In the genomic region with DNA sequence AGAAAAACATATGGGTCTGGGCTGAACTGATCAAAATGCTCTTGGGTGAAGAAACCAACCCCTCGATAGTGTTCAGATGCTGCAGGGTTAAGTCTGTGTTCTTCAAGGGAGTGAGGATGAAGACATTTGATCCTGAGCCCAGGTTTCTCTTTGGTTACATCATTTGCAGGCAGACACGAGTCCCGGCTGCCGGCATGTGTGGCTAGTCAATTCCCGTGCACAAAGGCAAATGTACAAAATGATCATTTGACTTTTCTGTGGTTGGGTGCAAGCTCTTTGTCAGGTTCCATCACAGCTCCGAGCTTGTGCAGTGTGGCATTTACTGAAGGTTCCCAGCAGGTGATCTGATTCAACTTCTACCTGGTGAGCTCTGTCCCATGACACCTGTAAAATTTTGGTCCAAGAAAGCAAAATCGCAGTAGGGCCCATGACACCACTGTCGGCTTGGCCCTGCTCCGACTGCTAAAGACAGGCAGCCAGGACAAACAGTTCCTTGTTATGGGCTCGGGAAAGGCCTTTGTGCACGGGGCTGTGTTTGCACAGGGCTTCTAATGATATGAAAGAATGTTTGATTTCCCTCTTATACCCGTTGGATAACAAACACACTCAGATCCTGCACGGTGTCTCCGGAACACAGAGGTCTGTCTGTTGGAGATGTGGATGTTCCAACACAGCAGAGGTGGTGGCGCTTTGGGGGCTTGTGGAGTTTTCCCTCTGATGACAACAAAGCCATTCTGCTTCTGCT, we compare ENCODE assay signal across 9 cellular contexts.
DNase-seq lines count a peak whose midpoint lies in the region; ATAC-seq lines count a peak whose summit lies in the region.
"Had no signal": no experiment of that assay in that cellular context is flagged by ENCODE, and none has a peak within 500 bp of the region (broad histone marks: within the 10 kb centered on the region; RNA-seq: fewer than 3 reads in every experiment).

No MANE protein-coding gene starts in this region.

- ATAC-seq in GM21529 (IDR thresholded peaks at IDR 0.05; ENCODE audit: unreplicated experiment) = no peak

- H3K9me3 Mint-ChIP-seq in activated naive CD8-positive, alpha-beta T cell (ENCODE audit: low read depth) = no peaks in the 10 kb centered on the region
- no peaks in the 10 kb centered on the region for H3K9me3 Mint-ChIP-seq in stimulated activated naive CD8-positive, alpha-beta T cell treated with anti-CD3 and anti-CD28 coated beads, Interleukin-15, Interleukin-2, amounts not matched to agents 100 ng/mL and 50 ng/mL, for 24 hours
- H3K9me3 Mint-ChIP-seq: activated T-cell treated with anti-CD3 and anti-CD28 coated beads, Interleukin-2, amount 50 U/mL, for 4 hours had no signal

- H3K27me3 Mint-ChIP-seq in activated naive CD8-positive, alpha-beta T cell = no peaks in the 10 kb centered on the region
- H3K27me3 Mint-ChIP-seq in stimulated activated naive CD8-positive, alpha-beta T cell treated with anti-CD3 and anti-CD28 coated beads, Interleukin-15, Interleukin-2, amounts not matched to agents 100 ng/mL and 50 ng/mL, for 24 hours = no peaks in the 10 kb centered on the region

- peak overlapping the region; percentile 86 for H3K27ac Mint-ChIP-seq in activated naive CD8-positive, alpha-beta T cell
- peak overlapping the region; percentile 72 for H3K27ac Mint-ChIP-seq in stimulated activated naive CD8-positive, alpha-beta T cell treated with anti-CD3 and anti-CD28 coated beads, Interleukin-15, Interleukin-2, amounts not matched to agents 100 ng/mL and 50 ng/mL, for 24 hours

- no peak overlapping the region for H3K4me3 Mint-ChIP-seq in activated naive CD8-positive, alpha-beta T cell
- no peak overlapping the region for H3K4me3 Mint-ChIP-seq in stimulated activated naive CD8-positive, alpha-beta T cell treated with anti-CD3 and anti-CD28 coated beads, Interleukin-15, Interleukin-2, amounts not matched to agents 100 ng/mL and 50 ng/mL, for 24 hours
- H3K4me3 Mint-ChIP-seq: activated T-cell treated with anti-CD3 and anti-CD28 coated beads, Interleukin-2, amount 50 U/mL, for 4 hours had no signal

- DNase-seq in NCI-H2171 treated with DMSO at 0.1 percent for 48 hours (lab: John Stamatoyannopoulos, UW) = peak; percentile 20
- DNase-seq in NCI-H2171 (lab: John Stamatoyannopoulos, UW) = no peak
- DNase-seq in inferior parietal cortex (ENCODE audit: extremely low spot score) = peak; percentile 57
- DNase-seq in COR-L47 (lab: John Stamatoyannopoulos, UW) = no peak
- DNase-seq in islet precursor cell = no peak

- H3K36me3 Mint-ChIP-seq in activated naive CD8-positive, alpha-beta T cell = peaks cover 18% of the 10 kb centered on the region
- peaks cover 90% of the 10 kb centered on the region for H3K36me3 Mint-ChIP-seq in stimulated activated naive CD8-positive, alpha-beta T cell treated with anti-CD3 and anti-CD28 coated beads, Interleukin-15, Interleukin-2, amounts not matched to agents 100 ng/mL and 50 ng/mL, for 24 hours (ENCODE audit: low read depth)

- peaks cover 60% of the 10 kb centered on the region for H3K4me1 Mint-ChIP-seq in activated naive CD8-positive, alpha-beta T cell (ENCODE audit: low read depth)
- peaks cover 57% of the 10 kb centered on the region for H3K4me1 Mint-ChIP-seq in stimulated activated naive CD8-positive, alpha-beta T cell treated with anti-CD3 and anti-CD28 coated beads, Interleukin-15, Interleukin-2, amounts not matched to agents 100 ng/mL and 50 ng/mL, for 24 hours (ENCODE audit: low read depth)

Comparison
In these comparisons a context has a peak if more than half of its experiments do, and no peak if none do; other contexts are left out.
1. DNase-seq: peak in NCI-H2171 treated with DMSO at 0.1 percent for 48 hours (single experiment) and inferior parietal cortex (single experiment); none in NCI-H2171 (single experiment), COR-L47 (single experiment) and islet precursor cell (single experiment).